In the genomic region with DNA sequence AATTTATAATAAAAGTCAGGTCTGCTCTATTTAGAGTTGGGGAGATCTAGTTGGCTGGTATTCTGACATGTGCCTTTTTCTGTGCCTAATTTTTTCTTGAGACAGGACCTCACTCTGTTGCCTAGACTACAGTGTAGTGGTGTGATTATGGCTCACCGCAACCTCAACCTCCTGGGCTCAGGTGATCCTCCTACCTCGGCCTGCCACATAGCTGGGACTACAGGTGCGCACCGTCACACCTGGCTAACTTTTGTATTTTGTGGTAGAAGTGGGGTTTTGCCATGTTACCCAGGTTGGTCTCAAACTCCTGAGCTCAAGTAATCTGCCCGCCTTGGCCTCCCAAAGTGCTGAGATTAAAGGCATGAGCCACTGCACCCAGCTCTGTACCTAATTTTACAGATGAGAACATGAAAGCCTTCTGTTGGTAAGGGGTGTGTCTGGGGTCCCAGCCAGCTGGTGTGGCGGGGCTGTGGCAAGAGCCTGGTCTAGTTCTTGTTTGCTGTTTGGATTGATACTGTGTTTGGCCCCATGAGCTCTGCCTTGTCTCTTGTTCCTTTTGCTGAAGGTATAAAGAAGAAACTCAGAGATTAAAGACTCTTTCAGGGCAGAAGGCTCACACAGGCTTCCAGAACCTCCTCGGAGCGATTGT, we compare ENCODE assay signal across 17 cellular contexts. TPM values are rescaled to one million over a fixed set of nuclear protein-coding genes. Genes with fewer than 3 reads are reported as not detected.
DNase-seq lines count a peak whose midpoint lies in the region; ATAC-seq, FAIRE-seq and TF ChIP-seq lines count a peak whose summit lies in the region.
"Had no signal": no experiment of that assay in that cellular context is flagged by ENCODE, and none has a peak within 500 bp of the region (broad histone marks: within the 10 kb centered on the region; RNA-seq: fewer than 3 reads in every experiment).

No MANE protein-coding gene starts in this region.

- H3K4me3 ChIP-seq in A549 (no peak overlapping the region), H7 (ENCODE audit: insufficient read depth, low read depth, low read length) (no peak overlapping the region)
- H3K4me3 ChIP-seq in Jurkat, Clone E6-1 (ENCODE audit: low read length) = no peak overlapping the region
- no peak overlapping the region for H3K4me3 ChIP-seq in naive thymus-derived CD4-positive, alpha-beta T cell (ENCODE audit: low read length)

- H3K9me3 Mint-ChIP-seq in effector memory CD8-positive, alpha-beta T cell = no peaks in the 10 kb centered on the region
- no peaks in the 10 kb centered on the region for H3K9me3 Mint-ChIP-seq in naive thymus-derived CD4-positive, alpha-beta T cell
- H3K9me3 Mint-ChIP-seq in HFFc6 = no peaks in the 10 kb centered on the region
- H3K9me3 Mint-ChIP-seq: activated B cell treated with CpG ODN at 0.5 μM for 24 hours had no signal

- H3K36me3 ChIP-seq in naive thymus-derived CD4-positive, alpha-beta T cell (ENCODE audit: control insufficient read depth in 2 of 3, insufficient read depth in 3 of 3, low read length in 3 of 3) = no peaks in the 10 kb centered on the region
- H3K36me3 ChIP-seq in H7 (replicated peaks; ENCODE audit: control insufficient read depth, insufficient read depth, low read length) = peaks cover 3% of the 10 kb centered on the region

- no peak for TF ChIP-seq CTCF in A549 (IDR thresholded peaks at IDR 0.05)
- TF ChIP-seq CTCF in HFFc6 (IDR thresholded peaks at IDR 0.05) = no peak

- peak overlapping the region; percentile 57; the same call in 2 of the 3 replicates for H3K4me2 ChIP-seq in A549

- H3K27ac ChIP-seq in A549 = peak overlapping the region; percentile 60 to 81; a peak in 5 of 6 replicates
- H3K27ac ChIP-seq in naive thymus-derived CD4-positive, alpha-beta T cell (ENCODE audit: low read depth, low read length) = no peak overlapping the region

- WGBS in A549 (ENCODE audit: missing lambda C conversion rate) = 83% methylated on average over 8 of the region's 8 CpGs

- POLR2A ChIA-PET in A549 (lab: Yijun Ruan, JAX) = interaction anchor here (2.0 kb wide), 1 partner anchor 31 kb away, joined by 10 read pairs; a partner anchor contains a TSS
- POLR2A ChIA-PET in naive thymus-derived CD4-positive, alpha-beta T cell (lab: Charles Lee) = no interaction called here

- no peaks in the 10 kb centered on the region for H3K27me3 ChIP-seq in naive thymus-derived CD4-positive, alpha-beta T cell (ENCODE audit: control insufficient read depth in 2 of 2, insufficient read depth in 2 of 2, low read length in 2 of 2)
- no peaks in the 10 kb centered on the region for H3K27me3 ChIP-seq in H7 (ENCODE audit: control insufficient read depth, insufficient read depth, low read length)

- TF ChIP-seq EP300 in A549 (IDR thresholded peaks at IDR 0.05) = no peak

- no peak for TF ChIP-seq POLR2A in A549 (IDR thresholded peaks at IDR 0.05; ENCODE audit: low read length)

- CTCF ChIA-PET in A549 (lab: Yijun Ruan, JAX) = interaction anchor here (1.1 to 1.5 kb wide), 2 partner anchors 35 to 74 kb away, joined by 3 to 4 read pairs; no protein-coding TSS in a partner anchor
- CTCF ChIA-PET in naive thymus-derived CD4-positive, alpha-beta T cell (lab: Charles Lee) = interaction anchor here (0.6 kb wide), 1 partner anchor 15 kb away, joined by 3 read pairs; no protein-coding TSS in a partner anchor

- H3K36me3 Mint-ChIP-seq in effector memory CD8-positive, alpha-beta T cell (ENCODE audit: insufficient read depth) = peaks cover 3% of the 10 kb centered on the region
- H3K36me3 Mint-ChIP-seq in naive thymus-derived CD4-positive, alpha-beta T cell = peaks cover 0 to 23% (median 6%) of the 10 kb centered on the region in 5 donors
- H3K36me3 Mint-ChIP-seq in HFFc6 (ENCODE audit: low read depth) = peaks cover 8% of the 10 kb centered on the region
- H3K36me3 Mint-ChIP-seq: activated CD8-positive, alpha-beta memory T cell treated with anti-CD3 and anti-CD28 coated beads, Interleukin-2, amount 10 ng/mL, durations not matched to agents 7 days and 5 days had no signal

- no peaks in the 10 kb centered on the region for H3K27me3 Mint-ChIP-seq in effector memory CD8-positive, alpha-beta T cell
- H3K27me3 Mint-ChIP-seq in naive thymus-derived CD4-positive, alpha-beta T cell = no peaks in the 10 kb centered on the region
- no peaks in the 10 kb centered on the region for H3K27me3 Mint-ChIP-seq in HFFc6 (ENCODE audit: insufficient read depth)
- H3K27me3 Mint-ChIP-seq: activated B cell treated with CpG ODN at 0.5 μM for 24 hours; activated CD8-positive, alpha-beta memory T cell treated with anti-CD3 and anti-CD28 coated beads, Interleukin-2, amount 10 ng/mL, durations not matched to agents 7 days and 5 days had no signal

- peaks cover 49% of the 10 kb centered on the region for H3K4me1 ChIP-seq in A549
- no peaks in the 10 kb centered on the region for H3K4me1 ChIP-seq in naive thymus-derived CD4-positive, alpha-beta T cell (ENCODE audit: control insufficient read depth in 2 of 2, insufficient read depth in 2 of 2, low read length in 2 of 2)

- DNase-seq in A549 (ENCODE audit: low read depth in 1 of 2, low spot score in 1 of 2) (no peak), H7 (no peak), NCI-H146 (lab: John Stamatoyannopoulos, UW) (no peak), HFFc6 (no peak)
- DNase-seq in Jurkat, Clone E6-1 (ENCODE audit: low read depth, low spot score) = peak; percentile 73
- DNase-seq in effector memory CD8-positive, alpha-beta T cell = no peak
- no peak for DNase-seq in naive thymus-derived CD4-positive, alpha-beta T cell
- DNase-seq in activated effector memory CD4-positive, alpha-beta T cell treated with anti-CD3 and anti-CD28 coated beads, Interleukin-2, amount 50 U/mL, for 16 hours = no peak
- DNase-seq: activated B cell treated with CpG ODN at 0.5 μM for 24 hours; activated CD8-positive, alpha-beta memory T cell treated with anti-CD3 and anti-CD28 coated beads, Interleukin-2, amount 10 ng/mL, durations not matched to agents 7 days and 5 days; activated naive CD4-positive, alpha-beta T cell treated with Interleukin-2 at 50 U/mL for 16 hours; dermis blood vessel endothelial cell; GOT3; NCI-H82; occipital lobe; RPMI8226; stimulated activated naive CD4-positive, alpha-beta T cell treated with Interleukin-2 at 50 U/mL for 16 hours had no signal

- no peak overlapping the region for H3K4me3 Mint-ChIP-seq in effector memory CD8-positive, alpha-beta T cell
- H3K4me3 Mint-ChIP-seq in naive thymus-derived CD4-positive, alpha-beta T cell = no peak overlapping the region
- H3K4me3 Mint-ChIP-seq in HFFc6 = no peak overlapping the region
- H3K4me3 Mint-ChIP-seq: activated B cell treated with CpG ODN at 0.5 μM for 24 hours; activated CD8-positive, alpha-beta memory T cell treated with anti-CD3 and anti-CD28 coated beads, Interleukin-2, amount 10 ng/mL, durations not matched to agents 7 days and 5 days had no signal

- peak overlapping the region in 1 of 2 donors; percentile 62 for H3K27ac Mint-ChIP-seq in effector memory CD8-positive, alpha-beta T cell
- H3K27ac Mint-ChIP-seq in naive thymus-derived CD4-positive, alpha-beta T cell = no peak overlapping the region
- no peak overlapping the region for H3K27ac Mint-ChIP-seq in HFFc6
- H3K27ac Mint-ChIP-seq: activated B cell treated with CpG ODN at 0.5 μM for 24 hours; activated CD8-positive, alpha-beta memory T cell treated with anti-CD3 and anti-CD28 coated beads, Interleukin-2, amount 10 ng/mL, durations not matched to agents 7 days and 5 days had no signal

- no peak for TF ChIP-seq RAD21 in A549 (conservative IDR thresholded peaks at IDR 0.05 in 1 of 2, IDR thresholded peaks at IDR 0.05 in 1 of 2)

- H3K4me1 Mint-ChIP-seq in effector memory CD8-positive, alpha-beta T cell (ENCODE audit: low read depth in 2 of 2) = peaks cover 9 to 22% of the 10 kb centered on the region in 2 donors
- H3K4me1 Mint-ChIP-seq in naive thymus-derived CD4-positive, alpha-beta T cell = peaks cover 7 to 30% (median 23%) of the 10 kb centered on the region in 7 donors
- H3K4me1 Mint-ChIP-seq in HFFc6 (ENCODE audit: low read depth) = peaks cover 32% of the 10 kb centered on the region

- intact Hi-C loops in naive thymus-derived CD4-positive, alpha-beta T cell (cut with micrococcal nuclease) = no loop called here

- no peak for FAIRE-seq in A549 (lab: Jason Lieb, UNC)

- no peaks in the 10 kb centered on the region for H3K9me3 ChIP-seq in A549
- H3K9me3 ChIP-seq in naive thymus-derived CD4-positive, alpha-beta T cell (ENCODE audit: control insufficient read depth in 2 of 3, low read length in 3 of 3) = no peaks in the 10 kb centered on the region

- no peak for ATAC-seq in A549
- ATAC-seq in effector memory CD8-positive, alpha-beta T cell (replicated peaks) = peak; percentile 55
- peak; percentile 29 for ATAC-seq in naive thymus-derived CD4-positive, alpha-beta T cell

TF ChIP-seq in A549, 52 proteins besides CTCF, POLR2A, EP300 and RAD21 (continues in another document):
- TF ChIP-seq MAZ (IDR thresholded peaks at IDR 0.05; ENCODE audit: borderline replicate concordance, low read depth, low read length) = no peak
- no peak for TF ChIP-seq HOXA7 (CRISPR knock-in tag; IDR thresholded peaks at IDR 0.05)

RNA-seq across cellular contexts. Expression of a gene that starts 31.4 kb away (rescaled TPM):
- 69.6 and 71.1 TPM in 2 replicates for polyA plus RNA-seq in A549 (2011; rRNA removed)
- polyA plus RNA-seq in A549 (2012; cell fraction: cytosol; rRNA removed) = 93.7 and 128 TPM in 2 replicates
- polyA plus RNA-seq in A549 (2012; cell fraction: nucleus; rRNA removed) = 328 and 664 TPM in 2 replicates
- polyA plus RNA-seq in A549 (2017; fragmentation: RNase III; extraction: RNeasy Plus Mini Kit Qiagen cat#74134 plus additional on column Dnase treatment) = 81.3 to 109 TPM (median 103 TPM) in 3 replicates
- polyA minus RNA-seq in A549 (2011; rRNA and poly(A)+ RNA removed) = 88.6 and 115 TPM in 2 replicates
- 32.8 TPM for polyA plus RNA-seq in Jurkat, Clone E6-1 (2012; ENCODE audit: insufficient read depth, insufficient read length)
- total RNA-seq in naive thymus-derived CD4-positive, alpha-beta T cell = 10 to 100 TPM; 45.9 to 72.3 (median 69.7) TPM
- 10 to 100 TPM; 41.6 to 69.2 TPM for polyA plus RNA-seq in naive thymus-derived CD4-positive, alpha-beta T cell
- total RNA-seq in H7 (2014; rRNA removed; shearing (Covaris generic)) = 120 and 142 TPM in 2 replicates
- 10 to 100 TPM; 48.2 to 69.3 (median 49.4) TPM for total RNA-seq in HFFc6 (2021; fragmentation: NEBNext Ultra II Directional; extraction: Animal tissue kit (Norgen Biotek cat#: 25700))

RNA-seq across cellular contexts. Expression of a gene that starts 48.1 kb away (rescaled TPM):
- polyA plus RNA-seq in A549 (2011; rRNA removed) (53.8 and 77.6 TPM in 2 replicates), A549 (2017; fragmentation: RNase III; extraction: RNeasy Plus Mini Kit Qiagen cat#74134 plus additional on column Dnase treatment) (35.1 to 48.0 TPM (median 46.0 TPM) in 3 replicates)
- polyA plus RNA-seq in A549 (2012; cell fraction: cytosol; rRNA removed) = 44.0 and 69.1 TPM in 2 replicates
- 86.4 and 96.6 TPM in 2 replicates for polyA plus RNA-seq in A549 (2012; cell fraction: nucleus; rRNA removed)
- polyA minus RNA-seq in A549 (2011; rRNA and poly(A)+ RNA removed) = 66.9 and 80.3 TPM in 2 replicates
- 53.7 TPM for polyA plus RNA-seq in Jurkat, Clone E6-1 (2012; ENCODE audit: insufficient read depth, insufficient read length)
- total RNA-seq in naive thymus-derived CD4-positive, alpha-beta T cell = 10 to 100 TPM; 19.1 to 38.6 (median 35.6) TPM
- polyA plus RNA-seq in naive thymus-derived CD4-positive, alpha-beta T cell = 10 to 100 TPM; 23.2 to 25.2 TPM
- 11.0 and 12.8 TPM in 2 replicates for total RNA-seq in H7 (2014; rRNA removed; shearing (Covaris generic))
- total RNA-seq in HFFc6 (2021; fragmentation: NEBNext Ultra II Directional; extraction: Animal tissue kit (Norgen Biotek cat#: 25700)) = 10 to 100 TPM; 35.5 to 47.3 (median 37.2) TPM

Comparison
In these comparisons a context has a peak if more than half of its experiments do, and no peak if none do; other contexts are left out.
1. ATAC-seq: peak in effector memory CD8-positive, alpha-beta T cell (single experiment) and naive thymus-derived CD4-positive, alpha-beta T cell (single experiment); none in A549 (0 of 2).